1 cellular context compared by ENCODE assay signal in genomic region chr2:161842751-161843433, GRCh38.
TF ChIP-seq lines count a peak whose summit lies in the region.

No MANE protein-coding gene starts in this region.

TF ChIP-seq in GM12878, 131 proteins besides CTCF, POLR2A, EP300 and RAD21 (continued from another document):
- TF ChIP-seq CUX1 (IDR thresholded peaks at IDR 0.05; ENCODE audit: insufficient replicate concordance, low read depth, low read length) (no peak), KAT2A (conservative IDR thresholded peaks at IDR 0.05; ENCODE audit: control insufficient read depth, low read depth, low read length) (no peak), STAT3 (IDR thresholded peaks at IDR 0.05; ENCODE audit: low read depth, low read length) (no peak), YBX1 (IDR thresholded peaks at IDR 0.05) (no peak), USF2 (IDR thresholded peaks at IDR 0.05; ENCODE audit: borderline replicate concordance, low read depth, low read length) (no peak), SP1 (IDR thresholded peaks at IDR 0.05; ENCODE audit: low read depth, low read length) (no peak), REST (IDR thresholded peaks at IDR 0.05; ENCODE audit: low read depth, low read length) (no peak), ZBTB40 (IDR thresholded peaks at IDR 0.05; ENCODE audit: borderline replicate concordance) (no peak), PAX8 (IDR thresholded peaks at IDR 0.05) (no peak), SIN3A (IDR thresholded peaks at IDR 0.05; ENCODE audit: low read depth, low read length) (no peak), WRNIP1 (IDR thresholded peaks at IDR 0.05; ENCODE audit: borderline replicate concordance, low read depth, low read length) (no peak), HDAC6 (IDR thresholded peaks at IDR 0.05; ENCODE audit: unreplicated experiment) (no peak)
TF ChIP-seq in GM12878: peak in this region for 0.
